Comparison of ENCODE assay signal across 28 cellular contexts in genomic region chr12:32208355-32208754, GRCh38.
"Had no signal": no experiment of that assay in that cellular context is flagged by ENCODE, and none has a peak within 500 bp of the region (broad histone marks: within the 10 kb centered on the region; RNA-seq: fewer than 3 reads in every experiment).

No MANE protein-coding gene starts in this region.

- H3K4me1 Mint-ChIP-seq: natural killer cell had no signal

- H3K27me3 Mint-ChIP-seq: activated naive CD8-positive, alpha-beta T cell; type B pancreatic cell had no signal

- DNase-seq: activated CD4-positive, alpha-beta T cell treated with anti-CD3 and anti-CD28 coated beads for 1 hour; activated CD8-positive, alpha-beta memory T cell treated with anti-CD3 and anti-CD28 coated beads for 24 hours; activated CD8-positive, alpha-beta memory T cell treated with anti-CD3 and anti-CD28 coated beads, Interleukin-2, amount 50 U/mL, for 48 hours; activated naive CD4-positive, alpha-beta T cell; activated T-cell treated with anti-CD3 and anti-CD28 coated beads, Interleukin-2, amount 50 U/mL, for 4 hours; adrenal gland; central memory CD4-positive, alpha-beta T cell; effector memory CD4-positive, alpha-beta T cell; gastrocnemius medialis; heart left ventricle; left ventricle myocardium superior; mammary epithelial cell; midbrain; natural killer cell; pancreas; psoas muscle; right cardiac atrium; stimulated activated CD4-positive, alpha-beta T cell treated with anti-CD3 and anti-CD28 coated beads, Interleukin-12 subunit alpha, Interleukin-12 subunit beta, amount 100 ng/mL, for 4 hours; stimulated activated CD4-positive, alpha-beta T cell treated with anti-CD3 and anti-CD28 coated beads, Interleukin-4, amount 100 ng/mL, for 4 hours; T-helper 1 cell; WERI-Rb-1 had no signal

- H3K27ac Mint-ChIP-seq: activated naive CD8-positive, alpha-beta T cell; activated T-helper 2 cell treated with anti-CD3 and anti-CD28 coated beads, Interferon-gamma antibody, Interleukin-2, Interleukin-4, amounts not matched to agents 10 μg/mL and 5 μg/mL and 100 μg/mL, durations not matched to agents 14 hours and 24 hours and 36 hours; natural killer cell; type B pancreatic cell had no signal

- H3K36me3 Mint-ChIP-seq: natural killer cell had no signal

- ATAC-seq: activated T-cell treated with anti-CD3 and anti-CD28 coated beads, Interleukin-2, amount 50 U/mL, for 4 hours; gastrocnemius medialis; left ventricle myocardium superior; natural killer cell; pancreas; psoas muscle; right cardiac atrium had no signal

- H3K4me1 ChIP-seq: adrenal gland, ascending aorta, gastrocnemius medialis, pancreas, psoas muscle had no signal

- H3K4me3 Mint-ChIP-seq: activated naive CD8-positive, alpha-beta T cell; activated T-cell treated with anti-CD3 and anti-CD28 coated beads, Interleukin-2, amount 50 U/mL, for 4 hours; natural killer cell; type B pancreatic cell had no signal

- H3K9me3 Mint-ChIP-seq: activated T-cell treated with anti-CD3 and anti-CD28 coated beads, Interleukin-2, amount 50 U/mL, for 4 hours; activated T-helper 2 cell treated with anti-CD3 and anti-CD28 coated beads, Interferon-gamma antibody, Interleukin-2, Interleukin-4, amounts not matched to agents 10 μg/mL and 5 μg/mL and 100 μg/mL, durations not matched to agents 14 hours and 24 hours and 36 hours; natural killer cell had no signal

- H3K27ac ChIP-seq: adrenal gland, ascending aorta, esophagus muscularis mucosa, gastrocnemius medialis, heart left ventricle, pancreas, psoas muscle, WERI-Rb-1 had no signal

- FAIRE-seq: endothelial cell of umbilical vein, pancreas, TTC549 had no signal

- H3K27me3 ChIP-seq: adrenal gland, ascending aorta, esophagus muscularis mucosa, gastrocnemius medialis, heart left ventricle, pancreas had no signal
